In genomic region chr12:108814462-108815211, GRCh38 we compare ENCODE assay signal across 1 cellular context.
TF ChIP-seq lines count a peak whose summit lies in the region.

No MANE protein-coding gene starts in this region.

TF ChIP-seq in GM23338, 12 proteins besides CTCF, POLR2A, EP300 and RAD21 (continued from another document):
- TF ChIP-seq, protein P1, sequence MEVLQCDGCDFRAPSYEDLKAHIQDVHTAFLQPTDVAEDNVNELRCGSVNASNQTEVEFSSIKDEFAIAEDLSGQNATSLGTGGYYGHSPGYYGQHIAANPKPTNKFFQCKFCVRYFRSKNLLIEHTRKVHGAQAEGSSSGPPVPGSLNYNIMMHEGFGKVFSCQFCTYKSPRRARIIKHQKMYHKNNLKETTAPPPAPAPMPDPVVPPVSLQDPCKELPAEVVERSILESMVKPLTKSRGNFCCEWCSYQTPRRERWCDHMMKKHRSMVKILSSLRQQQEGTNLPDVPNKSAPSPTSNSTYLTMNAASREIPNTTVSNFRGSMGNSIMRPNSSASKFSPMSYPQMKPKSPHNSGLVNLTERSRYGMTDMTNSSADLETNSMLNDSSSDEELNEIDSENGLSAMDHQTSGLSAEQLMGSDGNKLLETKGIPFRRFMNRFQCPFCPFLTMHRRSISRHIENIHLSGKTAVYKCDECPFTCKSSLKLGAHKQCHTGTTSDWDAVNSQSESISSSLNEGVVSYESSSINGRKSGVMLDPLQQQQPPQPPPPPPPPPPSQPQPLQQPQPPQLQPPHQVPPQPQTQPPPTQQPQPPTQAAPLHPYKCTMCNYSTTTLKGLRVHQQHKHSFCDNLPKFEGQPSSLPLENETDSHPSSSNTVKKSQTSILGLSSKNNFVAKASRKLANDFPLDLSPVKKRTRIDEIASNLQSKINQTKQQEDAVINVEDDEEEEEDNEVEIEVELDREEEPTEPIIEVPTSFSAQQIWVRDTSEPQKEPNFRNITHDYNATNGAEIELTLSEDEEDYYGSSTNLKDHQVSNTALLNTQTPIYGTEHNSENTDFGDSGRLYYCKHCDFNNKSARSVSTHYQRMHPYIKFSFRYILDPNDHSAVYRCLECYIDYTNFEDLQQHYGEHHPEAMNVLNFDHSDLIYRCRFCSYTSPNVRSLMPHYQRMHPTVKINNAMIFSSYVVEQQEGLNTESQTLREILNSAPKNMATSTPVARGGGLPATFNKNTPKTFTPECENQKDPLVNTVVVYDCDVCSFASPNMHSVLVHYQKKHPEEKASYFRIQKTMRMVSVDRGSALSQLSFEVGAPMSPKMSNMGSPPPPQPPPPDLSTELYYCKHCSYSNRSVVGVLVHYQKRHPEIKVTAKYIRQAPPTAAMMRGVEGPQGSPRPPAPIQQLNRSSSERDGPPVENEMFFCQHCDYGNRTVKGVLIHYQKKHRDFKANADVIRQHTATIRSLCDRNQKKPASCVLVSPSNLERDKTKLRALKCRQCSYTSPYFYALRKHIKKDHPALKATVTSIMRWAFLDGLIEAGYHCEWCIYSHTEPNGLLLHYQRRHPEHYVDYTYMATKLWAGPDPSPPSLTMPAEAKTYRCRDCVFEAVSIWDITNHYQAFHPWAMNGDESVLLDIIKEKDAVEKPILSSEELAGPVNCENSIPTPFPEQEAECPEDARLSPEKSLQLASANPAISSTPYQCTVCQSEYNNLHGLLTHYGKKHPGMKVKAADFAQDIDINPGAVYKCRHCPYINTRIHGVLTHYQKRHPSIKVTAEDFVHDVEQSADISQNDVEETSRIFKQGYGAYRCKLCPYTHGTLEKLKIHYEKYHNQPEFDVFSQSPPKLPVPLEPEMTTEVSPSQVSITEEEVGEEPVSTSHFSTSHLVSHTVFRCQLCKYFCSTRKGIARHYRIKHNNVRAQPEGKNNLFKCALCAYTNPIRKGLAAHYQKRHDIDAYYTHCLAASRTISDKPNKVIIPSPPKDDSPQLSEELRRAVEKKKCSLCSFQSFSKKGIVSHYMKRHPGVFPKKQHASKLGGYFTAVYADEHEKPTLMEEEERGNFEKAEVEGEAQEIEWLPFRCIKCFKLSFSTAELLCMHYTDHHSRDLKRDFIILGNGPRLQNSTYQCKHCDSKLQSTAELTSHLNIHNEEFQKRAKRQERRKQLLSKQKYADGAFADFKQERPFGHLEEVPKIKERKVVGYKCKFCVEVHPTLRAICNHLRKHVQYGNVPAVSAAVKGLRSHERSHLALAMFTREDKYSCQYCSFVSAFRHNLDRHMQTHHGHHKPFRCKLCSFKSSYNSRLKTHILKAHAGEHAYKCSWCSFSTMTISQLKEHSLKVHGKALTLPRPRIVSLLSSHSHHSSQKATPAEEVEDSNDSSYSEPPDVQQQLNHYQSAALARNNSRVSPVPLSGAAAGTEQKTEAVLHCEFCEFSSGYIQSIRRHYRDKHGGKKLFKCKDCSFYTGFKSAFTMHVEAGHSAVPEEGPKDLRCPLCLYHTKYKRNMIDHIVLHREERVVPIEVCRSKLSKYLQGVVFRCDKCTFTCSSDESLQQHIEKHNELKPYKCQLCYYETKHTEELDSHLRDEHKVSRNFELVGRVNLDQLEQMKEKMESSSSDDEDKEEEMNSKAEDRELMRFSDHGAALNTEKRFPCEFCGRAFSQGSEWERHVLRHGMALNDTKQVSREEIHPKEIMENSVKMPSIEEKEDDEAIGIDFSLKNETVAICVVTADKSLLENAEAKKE (CRISPR knock-in tag; IDR thresholded peaks at IDR 0.05), result no peak
- TF ChIP-seq ZNF114 (CRISPR knock-in tag; IDR thresholded peaks at IDR 0.05) (no peak), NANOG (IDR thresholded peaks at IDR 0.05; ENCODE audit: borderline replicate concordance) (no peak), STAT1 (IDR thresholded peaks at IDR 0.05; ENCODE audit: unreplicated experiment) (no peak), POLR2AphosphoS5 (IDR thresholded peaks at IDR 0.05; ENCODE audit: low read depth) (no peak), ZNF331 (CRISPR knock-in tag; IDR thresholded peaks at IDR 0.05; ENCODE audit: low read depth) (no peak), JUNB (IDR thresholded peaks at IDR 0.05; ENCODE audit: unreplicated experiment) (no peak), CREB1 (CRISPR knock-in tag; IDR thresholded peaks at IDR 0.05; ENCODE audit: low read depth) (no peak), EZH2phosphoT487 (IDR thresholded peaks at IDR 0.05; ENCODE audit: unreplicated experiment) (no peak)
